Comparison of ENCODE assay signal across 30 cellular contexts in genomic region chr7:107228291-107228690, GRCh38.
"Had no signal": no experiment of that assay in that cellular context is flagged by ENCODE, and none has a peak within 500 bp of the region (broad histone marks: within the 10 kb centered on the region; RNA-seq: fewer than 3 reads in every experiment).

No MANE protein-coding gene starts in this region.

- H3K4me1 ChIP-seq: colonic mucosa, esophagus squamous epithelium, pancreas, prostate gland, upper lobe of left lung, vagina had no signal

- H3K27ac ChIP-seq: colonic mucosa, epithelial cell of prostate, esophagus squamous epithelium, heart left ventricle, pancreas, prostate gland, thyroid gland, upper lobe of left lung, vagina had no signal

- H3K36me3 ChIP-seq: colonic mucosa, prostate gland, vagina had no signal

- ATAC-seq: activated CD8-positive, alpha-beta memory T cell treated with anti-CD3 and anti-CD28 coated beads, Interleukin-2, amount 10 ng/mL, durations not matched to agents 7 days and 5 days; activated CD8-positive, alpha-beta T cell treated with anti-CD3 and anti-CD28 coated beads, Interleukin-2, amount 10 ng/mL, durations not matched to agents 7 days and 5 days; heart left ventricle; left colon; naive thymus-derived CD4-positive, alpha-beta T cell; pancreas; sciatic nerve; stimulated activated effector memory CD8-positive, alpha-beta T cell treated with anti-CD3 and anti-CD28 coated beads, Interleukin-12 subunit alpha, Interleukin-12 subunit beta, amount 100 ng/mL, for 72 hours had no signal

- H3K9me3 ChIP-seq: colonic mucosa, esophagus squamous epithelium, heart left ventricle, pancreas, prostate gland, thyroid gland, upper lobe of left lung, vagina had no signal

- H3K4me3 ChIP-seq: colonic mucosa, esophagus squamous epithelium, heart left ventricle, pancreas, prostate gland, thyroid gland, upper lobe of left lung, vagina had no signal

- H3K27me3 ChIP-seq: colonic mucosa, esophagus squamous epithelium, heart left ventricle, pancreas, thyroid gland, upper lobe of left lung, vagina had no signal

- DNase-seq: activated CD4-positive, alpha-beta T cell treated with anti-CD3 and anti-CD28 coated beads for 1 hour; activated CD4-positive, alpha-beta T cell treated with anti-CD3 and anti-CD28 coated beads, Interleukin-2, amount 50 U/mL, for 1 hour; activated CD8-positive, alpha-beta memory T cell treated with anti-CD3 and anti-CD28 coated beads, Interleukin-2, amount 10 ng/mL, durations not matched to agents 7 days and 5 days; activated CD8-positive, alpha-beta T cell treated with anti-CD3 and anti-CD28 coated beads, Interleukin-2, amount 10 ng/mL, durations not matched to agents 7 days and 5 days; activated naive CD4-positive, alpha-beta T cell; activated T-cell treated with anti-CD3 and anti-CD28 coated beads, Interleukin-2, amount 50 U/mL, for 48 hours; anterior cingulate cortex; cerebellar nuclear complex; colonic mucosa; effector CD8-positive, alpha-beta T cell; esophagus squamous epithelium; heart left ventricle; hypothalamus; immature natural killer cell; kidney; left colon; naive thymus-derived CD4-positive, alpha-beta T cell; nucleus accumbens; pancreas; retina; small intestine; stimulated activated CD4-positive, alpha-beta T cell treated with anti-CD3 and anti-CD28 coated beads, Interleukin-4, amount 100 ng/mL, for 24 hours; substantia nigra; thyroid gland; upper lobe of left lung had no signal
